In the genomic region with DNA sequence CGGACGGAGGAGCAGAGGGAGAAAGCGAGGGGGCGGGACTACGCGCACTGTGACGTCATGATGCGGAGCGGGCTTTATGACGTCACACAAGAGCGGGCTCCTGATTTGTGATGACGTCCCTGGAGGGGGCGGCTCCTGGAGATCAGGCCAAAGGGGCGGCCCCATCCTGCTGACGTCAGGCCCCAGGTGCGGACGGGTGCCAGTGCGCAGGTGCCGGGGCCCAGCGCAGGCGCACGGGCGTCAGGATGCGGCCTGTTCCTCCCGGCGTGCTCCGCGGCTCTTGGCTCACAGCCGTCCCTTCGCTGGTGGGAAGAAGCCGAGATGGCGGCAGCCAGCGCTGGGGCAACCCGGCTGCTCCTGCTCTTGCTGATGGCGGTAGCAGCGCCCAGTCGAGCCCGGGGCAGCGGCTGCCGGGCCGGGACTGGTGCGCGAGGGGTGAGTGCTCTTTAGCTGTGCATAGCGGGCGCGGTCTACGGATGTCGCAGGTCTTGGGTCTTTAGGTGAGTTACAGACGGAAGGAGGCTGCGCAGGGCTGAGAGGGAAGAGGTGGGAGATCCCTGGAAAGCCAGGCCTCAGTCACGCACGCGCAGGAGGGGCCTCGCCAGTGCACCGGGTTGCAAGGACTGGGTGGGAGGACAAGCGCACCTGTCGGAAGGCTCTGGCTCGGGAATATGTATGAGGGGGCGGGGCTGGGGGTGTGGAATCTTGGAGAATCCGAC, we compare ENCODE assay signal across 8 cellular contexts. TPM values are rescaled to one million over a fixed set of nuclear protein-coding genes. Genes with fewer than 3 reads are reported as not detected.
DNase-seq lines count a peak whose midpoint lies in the region; ATAC-seq and TF ChIP-seq lines count a peak whose summit lies in the region.

A gene (plus strand): TSS at position 284 of the 719 bp plus-strand sequence. CDS start 38 bp downstream, at position 322.
A gene (minus strand): TSS at position 625 of the 719 bp plus-strand sequence. CDS start 460 bp downstream, at position 165.

- no peaks in the 10 kb centered on the region for H3K27me3 ChIP-seq in Peyer's patch

- H3K27ac ChIP-seq in Peyer's patch, result peak within 1 kb of the TSS; percentile 78 to 95 (median 82)

- TF ChIP-seq CTCF in Peyer's patch (IDR thresholded peaks at IDR 0.05) (no peak), fibroblast of pulmonary artery (IDR thresholded peaks at IDR 0.05; ENCODE audit: low read length, missing control alignments) (no peak), nephron (IDR thresholded peaks at IDR 0.05; ENCODE audit: unreplicated experiment in 3 of 3) (no peak)

- peaks cover 0 to 35% (median 0%) of the 10 kb centered on the region in 3 donors for H3K36me3 ChIP-seq in Peyer's patch

- peak; percentile 95 for DNase-seq in DMS 273 (lab: John Stamatoyannopoulos, UW; ENCODE audit: unreplicated experiment)
- peak; percentile 88 to 95 (median 93) for DNase-seq in Peyer's patch
- DNase-seq in activated T-helper 2 cell treated with anti-CD3 and anti-CD28 coated beads, Interferon-gamma antibody, Interleukin-2, Interleukin-4, amounts not matched to agents 10 μg/mL and 5 μg/mL and 100 μg/mL, durations not matched to agents 14 hours and 24 hours and 36 hours (ENCODE audit: low spot score), result peak; percentile 92
- DNase-seq in fibroblast of pulmonary artery (ENCODE audit: low read depth), result peak; percentile 96
- DNase-seq in stimulated activated naive CD4-positive, alpha-beta T cell treated with Interleukin-2 at 50 U/mL for 16 hours (lab: John Stamatoyannopoulos, UW), result peak; percentile 90

- H3K4me1 Mint-ChIP-seq in activated T-helper 2 cell treated with anti-CD3 and anti-CD28 coated beads, Interferon-gamma antibody, Interleukin-2, Interleukin-4, amounts not matched to agents 10 μg/mL and 5 μg/mL and 100 μg/mL, durations not matched to agents 14 hours and 24 hours and 36 hours (ENCODE audit: low read depth), result peaks cover 10% of the 10 kb centered on the region
- H3K4me1 Mint-ChIP-seq in nephron, result peaks cover 14% of the 10 kb centered on the region

- H3K4me3 ChIP-seq in Peyer's patch (peak within 1 kb of the TSS; percentile 74 to 99 (median 92)), fibroblast of pulmonary artery (replicated peaks; ENCODE audit: low read depth, low read length) (peak within 1 kb of the TSS; percentile 92)

- TF ChIP-seq EP300 in Ishikawa (IDR thresholded peaks at IDR 0.05; ENCODE audit: borderline replicate concordance), result peak; percentile 12; the same call in 1 of the 2 replicates

- peak; percentile 67 for ATAC-seq in GM21528 (IDR thresholded peaks at IDR 0.05; ENCODE audit: low FRiP score, unreplicated experiment)

- H3K4me3 Mint-ChIP-seq in activated T-helper 2 cell treated with anti-CD3 and anti-CD28 coated beads, Interferon-gamma antibody, Interleukin-2, Interleukin-4, amounts not matched to agents 10 μg/mL and 5 μg/mL and 100 μg/mL, durations not matched to agents 14 hours and 24 hours and 36 hours (ENCODE audit: low read depth), result peak within 1 kb of the TSS; percentile 99
- H3K4me3 Mint-ChIP-seq in nephron, result peak within 1 kb of the TSS; percentile 97 to 98 (median 98)

- H3K36me3 Mint-ChIP-seq in activated T-helper 2 cell treated with anti-CD3 and anti-CD28 coated beads, Interferon-gamma antibody, Interleukin-2, Interleukin-4, amounts not matched to agents 10 μg/mL and 5 μg/mL and 100 μg/mL, durations not matched to agents 14 hours and 24 hours and 36 hours (ENCODE audit: low read depth), result peaks cover 31% of the 10 kb centered on the region
- H3K36me3 Mint-ChIP-seq in nephron (ENCODE audit: low read depth), result peaks cover 36% of the 10 kb centered on the region

- TF ChIP-seq RAD21 in Ishikawa (IDR thresholded peaks at IDR 0.05; ENCODE audit: low read depth), result no peak

- H3K27me3 Mint-ChIP-seq in activated T-helper 2 cell treated with anti-CD3 and anti-CD28 coated beads, Interferon-gamma antibody, Interleukin-2, Interleukin-4, amounts not matched to agents 10 μg/mL and 5 μg/mL and 100 μg/mL, durations not matched to agents 14 hours and 24 hours and 36 hours (ENCODE audit: low read depth), result no peaks in the 10 kb centered on the region
- H3K27me3 Mint-ChIP-seq in nephron (ENCODE audit: low read depth), result no peaks in the 10 kb centered on the region

- H3K9me3 ChIP-seq in Peyer's patch, result no peaks in the 10 kb centered on the region

- intact Hi-C loops in activated T-helper 2 cell treated with anti-CD3 and anti-CD28 coated beads, Interferon-gamma antibody, Interleukin-2, Interleukin-4, amounts not matched to agents 10 μg/mL and 5 μg/mL and 100 μg/mL, durations not matched to agents 14 hours and 24 hours and 36 hours (cut with micrococcal nuclease), result loop anchor here (1.0 kb wide), 2 partner anchors 35 to 119 kb away; a partner anchor contains a TSS

- no peaks in the 10 kb centered on the region for H3K9me3 Mint-ChIP-seq in activated T-helper 2 cell treated with anti-CD3 and anti-CD28 coated beads, Interferon-gamma antibody, Interleukin-2, Interleukin-4, amounts not matched to agents 10 μg/mL and 5 μg/mL and 100 μg/mL, durations not matched to agents 14 hours and 24 hours and 36 hours
- peaks cover 3% of the 10 kb centered on the region for H3K9me3 Mint-ChIP-seq in nephron

- peaks cover 0 to 16% (median 9%) of the 10 kb centered on the region in 4 donors for H3K4me1 ChIP-seq in Peyer's patch

- TF ChIP-seq POLR2A in Peyer's patch (IDR thresholded peaks at IDR 0.05), result peak; percentile 76 to 79

- H3K27ac Mint-ChIP-seq in activated T-helper 2 cell treated with anti-CD3 and anti-CD28 coated beads, Interferon-gamma antibody, Interleukin-2, Interleukin-4, amounts not matched to agents 10 μg/mL and 5 μg/mL and 100 μg/mL, durations not matched to agents 14 hours and 24 hours and 36 hours, result peak within 1 kb of the TSS; percentile 77
- peak within 1 kb of the TSS; percentile 89 to 99 (median 98) for H3K27ac Mint-ChIP-seq in nephron

TF ChIP-seq in Ishikawa, 13 proteins besides CTCF, POLR2A, EP300 and RAD21:
- TF ChIP-seq CREB1 (IDR thresholded peaks at IDR 0.05; ENCODE audit: low read depth) (peak; percentile 99), EGR1 (IDR thresholded peaks at IDR 0.05) (peak; percentile 42; the same call in 1 of the 2 replicates), YY1 (IDR thresholded peaks at IDR 0.05; ENCODE audit: low read depth) (peak; percentile 92), ZBTB7A (IDR thresholded peaks at IDR 0.05; ENCODE audit: low read depth) (no peak), TEAD4 (IDR thresholded peaks at IDR 0.05) (peak; percentile 42; the same call in 1 of the 2 replicates), CEBPB (IDR thresholded peaks at IDR 0.05) (no peak; the same call in 1 of the 2 replicates), TCF12 (IDR thresholded peaks at IDR 0.05; ENCODE audit: low read depth) (0 out of 2 replicates have a peak, but pooled peaks have one; percentile 30), TAF1 (IDR thresholded peaks at IDR 0.05; ENCODE audit: low read depth) (peak; percentile 97), NFIC (IDR thresholded peaks at IDR 0.05) (peak; percentile 90), FOXM1 (IDR thresholded peaks at IDR 0.05; ENCODE audit: borderline replicate concordance, low read depth) (no peak)
- TF ChIP-seq, protein P1, sequence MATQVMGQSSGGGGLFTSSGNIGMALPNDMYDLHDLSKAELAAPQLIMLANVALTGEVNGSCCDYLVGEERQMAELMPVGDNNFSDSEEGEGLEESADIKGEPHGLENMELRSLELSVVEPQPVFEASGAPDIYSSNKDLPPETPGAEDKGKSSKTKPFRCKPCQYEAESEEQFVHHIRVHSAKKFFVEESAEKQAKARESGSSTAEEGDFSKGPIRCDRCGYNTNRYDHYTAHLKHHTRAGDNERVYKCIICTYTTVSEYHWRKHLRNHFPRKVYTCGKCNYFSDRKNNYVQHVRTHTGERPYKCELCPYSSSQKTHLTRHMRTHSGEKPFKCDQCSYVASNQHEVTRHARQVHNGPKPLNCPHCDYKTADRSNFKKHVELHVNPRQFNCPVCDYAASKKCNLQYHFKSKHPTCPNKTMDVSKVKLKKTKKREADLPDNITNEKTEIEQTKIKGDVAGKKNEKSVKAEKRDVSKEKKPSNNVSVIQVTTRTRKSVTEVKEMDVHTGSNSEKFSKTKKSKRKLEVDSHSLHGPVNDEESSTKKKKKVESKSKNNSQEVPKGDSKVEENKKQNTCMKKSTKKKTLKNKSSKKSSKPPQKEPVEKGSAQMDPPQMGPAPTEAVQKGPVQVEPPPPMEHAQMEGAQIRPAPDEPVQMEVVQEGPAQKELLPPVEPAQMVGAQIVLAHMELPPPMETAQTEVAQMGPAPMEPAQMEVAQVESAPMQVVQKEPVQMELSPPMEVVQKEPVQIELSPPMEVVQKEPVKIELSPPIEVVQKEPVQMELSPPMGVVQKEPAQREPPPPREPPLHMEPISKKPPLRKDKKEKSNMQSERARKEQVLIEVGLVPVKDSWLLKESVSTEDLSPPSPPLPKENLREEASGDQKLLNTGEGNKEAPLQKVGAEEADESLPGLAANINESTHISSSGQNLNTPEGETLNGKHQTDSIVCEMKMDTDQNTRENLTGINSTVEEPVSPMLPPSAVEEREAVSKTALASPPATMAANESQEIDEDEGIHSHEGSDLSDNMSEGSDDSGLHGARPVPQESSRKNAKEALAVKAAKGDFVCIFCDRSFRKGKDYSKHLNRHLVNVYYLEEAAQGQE (IDR thresholded peaks at IDR 0.05; ENCODE audit: low read depth), result no peak
- TF ChIP-seq, protein P2, sequence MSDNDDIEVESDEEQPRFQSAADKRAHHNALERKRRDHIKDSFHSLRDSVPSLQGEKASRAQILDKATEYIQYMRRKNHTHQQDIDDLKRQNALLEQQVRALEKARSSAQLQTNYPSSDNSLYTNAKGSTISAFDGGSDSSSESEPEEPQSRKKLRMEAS (IDR thresholded peaks at IDR 0.05), result peak; percentile 67
- TF ChIP-seq, protein P3, sequence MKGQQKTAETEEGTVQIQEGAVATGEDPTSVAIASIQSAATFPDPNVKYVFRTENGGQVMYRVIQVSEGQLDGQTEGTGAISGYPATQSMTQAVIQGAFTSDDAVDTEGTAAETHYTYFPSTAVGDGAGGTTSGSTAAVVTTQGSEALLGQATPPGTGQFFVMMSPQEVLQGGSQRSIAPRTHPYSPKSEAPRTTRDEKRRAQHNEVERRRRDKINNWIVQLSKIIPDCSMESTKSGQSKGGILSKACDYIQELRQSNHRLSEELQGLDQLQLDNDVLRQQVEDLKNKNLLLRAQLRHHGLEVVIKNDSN (IDR thresholded peaks at IDR 0.05), result peak; percentile 14; the same call in 1 of the 2 replicates

RNA-seq across cellular contexts. Expression of the first gene that starts in this region (rescaled TPM):
- 100 to 1,000 TPM in 3 of 4 donors, 10 to 100 TPM in 1; 63.5 to 134 (median 117) TPM for total RNA-seq in Peyer's patch
- 76.0 and 76.2 TPM in 2 replicates for total RNA-seq in activated T-helper 2 cell treated with anti-CD3 and anti-CD28 coated beads, Interferon-gamma antibody, Interleukin-2, Interleukin-4, amounts not matched to agents 10 μg/mL and 5 μg/mL and 100 μg/mL, durations not matched to agents 14 hours and 24 hours and 36 hours

RNA-seq across cellular contexts. Expression of the second gene that starts in this region (rescaled TPM):
- total RNA-seq in Peyer's patch, result 1 to 10 TPM in 2 of 4 donors, not detected in 2; 2.0 to 2.5 TPM
- 0.28 and 0.82 TPM in 2 replicates for total RNA-seq in activated T-helper 2 cell treated with anti-CD3 and anti-CD28 coated beads, Interferon-gamma antibody, Interleukin-2, Interleukin-4, amounts not matched to agents 10 μg/mL and 5 μg/mL and 100 μg/mL, durations not matched to agents 14 hours and 24 hours and 36 hours

Comparison
In these comparisons a context has a peak if more than half of its experiments do, and no peak if none do; other contexts are left out.
1. Peak in every context shown above with its lines: DNase-seq, ATAC-seq, H3K4me3 ChIP-seq and H3K27ac ChIP-seq.